In genomic region chr18:52723456-52724065, GRCh38 we compare ENCODE assay signal across 28 cellular contexts.
DNase-seq lines count a peak whose midpoint lies in the region; ATAC-seq and TF ChIP-seq lines count a peak whose summit lies in the region.
"Had no signal": no experiment of that assay in that cellular context is flagged by ENCODE, and none has a peak within 500 bp of the region (broad histone marks: within the 10 kb centered on the region; RNA-seq: fewer than 3 reads in every experiment).

No MANE protein-coding gene starts in this region.

- H3K9ac ChIP-seq in neuronal stem cell (ENCODE audit: low read depth, low read length, poor library complexity): no peak overlapping the region
- H3K9ac ChIP-seq: BLaER1 treated with 17β-estradiol and CSF1 and Interleukin-3, amounts not matched to agents 10 nM and 100 nM had no signal

- H2AK5ac ChIP-seq in neuronal stem cell (ENCODE audit: low read depth, low read length): no peak overlapping the region

- TF ChIP-seq CTCF in RWPE2 (IDR thresholded peaks at IDR 0.05; ENCODE audit: poor library complexity, severe bottlenecking) (no peak), foreskin keratinocyte (conservative IDR thresholded peaks at IDR 0.05) (no peak)

- no peak overlapping the region for H2BK12ac ChIP-seq in neuronal stem cell (ENCODE audit: low read length)

- H3K4me1 ChIP-seq in RWPE2 (ENCODE audit: insufficient read depth, poor library complexity, severe bottlenecking) (no peaks in the 10 kb centered on the region), foreskin keratinocyte (peaks cover 5% of the 10 kb centered on the region), neuronal stem cell (ENCODE audit: control insufficient read depth in 2 of 2, insufficient read depth in 1 of 2, low read depth in 1 of 2, low read length in 2 of 2) (peaks cover 8 to 9% of the 10 kb centered on the region in 2 donors)
- H3K4me1 ChIP-seq: BLaER1 treated with 17β-estradiol and CSF1 and Interleukin-3, amounts not matched to agents 10 nM and 100 nM; heart left ventricle; right lobe of liver; vagina had no signal

- H3K23ac ChIP-seq in neuronal stem cell (ENCODE audit: low read depth, low read length, poor library complexity): no peak overlapping the region

- H3K27me3 ChIP-seq in RWPE2 (ENCODE audit: insufficient read depth, poor library complexity, severe bottlenecking): no peaks in the 10 kb centered on the region
- H3K27me3 ChIP-seq in foreskin keratinocyte: no peaks in the 10 kb centered on the region
- no peaks in the 10 kb centered on the region for H3K27me3 ChIP-seq in neuronal stem cell (ENCODE audit: control insufficient read depth in 3 of 3, insufficient read depth in 3 of 3, low read depth in 1 of 3, low read length in 3 of 3)
- H3K27me3 ChIP-seq: heart left ventricle, right lobe of liver, vagina had no signal

- H2BK15ac ChIP-seq in neuronal stem cell (ENCODE audit: low read length): no peak overlapping the region

- H2AFZ ChIP-seq in neuronal stem cell (ENCODE audit: low read length): no peak overlapping the region

- no peak overlapping the region for H3K4me3 ChIP-seq in RWPE2 (ENCODE audit: severe bottlenecking)
- no peak overlapping the region for H3K4me3 ChIP-seq in neuronal stem cell (ENCODE audit: low read length in 2 of 2)
- H3K4me3 ChIP-seq: BLaER1 treated with 17β-estradiol and CSF1 and Interleukin-3, amounts not matched to agents 10 nM and 100 nM; heart left ventricle; K562; right lobe of liver; thoracic aorta; vagina had no signal

- H3K14ac ChIP-seq in neuronal stem cell (ENCODE audit: low read length): no peak overlapping the region

- no peaks in the 10 kb centered on the region for H3K79me1 ChIP-seq in neuronal stem cell (ENCODE audit: low read depth, low read length)

- H3K4me2 ChIP-seq in neuronal stem cell (ENCODE audit: insufficient read depth, low read length, poor library complexity, severe bottlenecking): no peak overlapping the region
- H3K4me2 ChIP-seq: BLaER1 treated with 17β-estradiol and CSF1 and Interleukin-3, amounts not matched to agents 10 nM and 100 nM had no signal

- H2BK120ac ChIP-seq in neuronal stem cell (ENCODE audit: low read depth, low read length): no peak overlapping the region

- H3K27ac ChIP-seq in RWPE2 (ENCODE audit: poor library complexity, severe bottlenecking): no peak overlapping the region
- H3K27ac ChIP-seq in foreskin keratinocyte: no peak overlapping the region
- peak overlapping the region; percentile 3 for H3K27ac ChIP-seq in neuronal stem cell (replicated peaks; ENCODE audit: low read length)
- H3K27ac ChIP-seq: BLaER1 treated with 17β-estradiol and CSF1 and Interleukin-3, amounts not matched to agents 10 nM and 100 nM; heart left ventricle; right lobe of liver; thoracic aorta; vagina had no signal

- no CpG with 5 or more reads among the region's 5 CpGs for WGBS in neuronal stem cell (ENCODE audit: extremely low coverage in 2 of 2, insufficient read length in 2 of 2, insufficient replicate concordance in 1 of 2), 2 donors

- H3K36me3 ChIP-seq in RWPE2 (ENCODE audit: low read depth) (no peaks in the 10 kb centered on the region), neuronal stem cell (replicated peaks in 1 of 2; ENCODE audit: control insufficient read depth in 2 of 2, insufficient read depth in 2 of 2, low read length in 2 of 2) (no peaks in the 10 kb centered on the region)
- H3K36me3 ChIP-seq: BLaER1 treated with 17β-estradiol and CSF1 and Interleukin-3, amounts not matched to agents 10 nM and 100 nM; heart left ventricle; right lobe of liver; thoracic aorta; vagina had no signal

- H3K9me3 ChIP-seq in RWPE2 (ENCODE audit: severe bottlenecking) (no peaks in the 10 kb centered on the region), neuronal stem cell (replicated peaks in 1 of 2; ENCODE audit: control insufficient read depth in 2 of 2, insufficient read depth in 1 of 2, low read depth in 1 of 2, low read length in 2 of 2) (no peaks in the 10 kb centered on the region)
- H3K9me3 ChIP-seq: heart left ventricle, right lobe of liver, thoracic aorta, vagina had no signal

- DNase-seq in DMS53 (lab: John Stamatoyannopoulos, UW) (peak; percentile 44), RWPE2 (ENCODE audit: low spot score) (no peak), foreskin keratinocyte (peak; percentile 38 to 84), neuronal stem cell (ENCODE audit: low spot score) (peak; percentile 8), NCI-H1105 treated with DMSO at 0.1 percent for 48 hours (lab: John Stamatoyannopoulos, UW) (no peak), DMS 273 (lab: John Stamatoyannopoulos, UW; ENCODE audit: unreplicated experiment) (no peak), HCEC 1CT (no peak)
- DNase-seq: activated CD4-positive, alpha-beta T cell treated with anti-CD3 and anti-CD28 coated beads, Interleukin-2, amount 50 U/mL, for 48 hours; activated CD4-positive, CD25-positive, alpha-beta regulatory T cell treated with anti-CD3 and anti-CD28 coated beads, Interleukin-2, amount 50 U/mL, for 72 hours; activated T-cell treated with anti-CD3 and anti-CD28 coated beads, Interleukin-2, amount 50 U/mL, for 72 hours; DMS79; heart left ventricle; left cardiac atrium; NCI-H1092; NCI-H187 treated with DMSO at 0.1 percent for 48 hours; NCI-H524 treated with DMSO at 0.1 percent for 48 hours; right lobe of liver; Right ventricle myocardium superior; stimulated activated CD8-positive, alpha-beta memory T cell treated with anti-CD3 and anti-CD28 coated beads, Interleukin-4, amount 100 ng/mL, for 48 hours; stimulated activated naive CD8-positive, alpha-beta T cell treated with anti-CD3 and anti-CD28 coated beads, Interleukin-15, amount 100 ng/mL, for 72 hours; T-helper 17 cell had no signal

- H4K91ac ChIP-seq in neuronal stem cell (ENCODE audit: low read depth, low read length, poor library complexity): no peak overlapping the region

- H3K4ac ChIP-seq in neuronal stem cell (ENCODE audit: low read length): no peak overlapping the region

- no peak overlapping the region for H4K8ac ChIP-seq in neuronal stem cell (ENCODE audit: low read depth, low read length)

- H3K18ac ChIP-seq in neuronal stem cell (ENCODE audit: low read length): no peak overlapping the region

- peak; percentile 59; the same call in 2 of the 3 replicates for ATAC-seq in RWPE2 (ENCODE audit: low read depth)
- ATAC-seq in foreskin keratinocyte: peak; percentile 88
- no peak for ATAC-seq in GM18861 (IDR thresholded peaks at IDR 0.05; ENCODE audit: unreplicated experiment)
- ATAC-seq: activated T-cell treated with anti-CD3 and anti-CD28 coated beads, Interleukin-2, amount 50 U/mL, for 72 hours; esophagus mucosa; heart left ventricle; K562; left cardiac atrium; right lobe of liver; SK-N-SH treated with all-trans-retinoic acid at 6 μM for 48 hours; stimulated activated naive CD8-positive, alpha-beta T cell treated with anti-CD3 and anti-CD28 coated beads, Interleukin-15, amount 100 ng/mL, for 72 hours; T-helper 17 cell had no signal

- H2BK5ac ChIP-seq in neuronal stem cell (ENCODE audit: low read length): no peak overlapping the region

Comparison
In these comparisons a context has a peak if more than half of its experiments do, and no peak if none do; other contexts are left out.
1. DNase-seq: peak in DMS53 (single experiment), foreskin keratinocyte (2 of 2) and neuronal stem cell (single experiment); none in RWPE2 (single experiment), NCI-H1105 treated with DMSO at 0.1 percent for 48 hours (single experiment), DMS 273 (single experiment) and HCEC 1CT (single experiment).